ENCODE assay signal across 26 cellular contexts in the genomic region with DNA sequence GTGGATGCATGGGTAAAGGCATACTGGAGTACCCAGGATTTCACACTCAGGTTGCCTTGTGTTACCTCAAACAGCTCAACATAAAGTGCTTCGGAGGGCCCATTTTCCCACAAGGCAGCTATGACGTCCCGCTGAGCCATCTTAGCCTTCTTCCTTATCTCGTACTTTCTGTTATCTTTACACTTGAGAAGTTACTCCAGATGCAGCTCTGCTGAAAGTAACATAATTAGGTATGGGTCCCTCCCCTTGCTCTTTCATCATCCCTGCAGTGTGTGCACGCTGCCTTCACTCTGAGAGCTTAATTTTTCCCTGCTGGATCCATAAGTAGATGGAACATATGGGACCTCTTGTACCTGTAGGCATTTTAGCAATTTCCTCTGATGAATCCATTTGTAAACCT.
"Had no signal": no experiment of that assay in that cellular context is flagged by ENCODE, and none has a peak within 500 bp of the region (broad histone marks: within the 10 kb centered on the region; RNA-seq: fewer than 3 reads in every experiment).

No MANE protein-coding gene starts in this region.

- H3K27me3 ChIP-seq: body of pancreas had no signal

- DNase-seq: activated B cell treated with CpG ODN at 0.5 μM for 24 hours; activated CD4-positive, alpha-beta T cell treated with anti-CD3 and anti-CD28 coated beads for 1 hour; activated CD4-positive, alpha-beta T cell treated with anti-CD3 and anti-CD28 coated beads, Interleukin-2, amount 10 ng/mL, durations not matched to agents 24 days and 14 days; activated CD4-positive, alpha-beta T cell treated with anti-CD3 and anti-CD28 coated beads, Interleukin-2, amount 50 U/mL, for 48 hours; activated CD8-positive, alpha-beta memory T cell treated with anti-CD3 and anti-CD28 coated beads, Interleukin-2, amount 10 ng/mL, durations not matched to agents 7 days and 5 days; activated effector memory CD4-positive, alpha-beta T cell treated with Interleukin-2 at 50 U/mL for 16 hours; activated naive CD4-positive, alpha-beta T cell; activated T-cell treated with anti-CD3 and anti-CD28 coated beads, Interleukin-2, amount 50 U/mL, for 24 hours; aorta; body of pancreas; KG1; NCI-H1092; NCI-H1417 treated with DMSO at 0.1 percent for 48 hours; NCI-H1694 treated with DMSO at 0.1 percent for 48 hours; NCI-H2081; NCI-H2227 treated with DMSO at 0.1 percent for 48 hours; NCI-H446 treated with DMSO at 0.1 percent for 48 hours; NCI-H82; NK-92 treated with Interleukin-12 subunit alpha and Interleukin-12 subunit beta, amount 100 ng/mL, for 24 hours; OCI-M1; Right ventricle myocardium superior; RPMI8226; SJCRH30; T-helper 17 cell; T-helper 9 cell had no signal

- H3K36me3 ChIP-seq: SJCRH30 had no signal

- H3K9me3 ChIP-seq: body of pancreas, SJCRH30 had no signal

- H3K4me1 ChIP-seq: body of pancreas, SJCRH30 had no signal

- H3K4me3 ChIP-seq: body of pancreas, SJCRH30 had no signal

- H3K27ac ChIP-seq: body of pancreas, SJCRH30 had no signal

- ATAC-seq: activated CD8-positive, alpha-beta memory T cell treated with anti-CD3 and anti-CD28 coated beads, Interleukin-2, amount 10 ng/mL, durations not matched to agents 7 days and 5 days; body of pancreas; Panc1; T-helper 17 cell had no signal
